ENCODE assay signal across 25 cellular contexts in genomic region chr15:63880744-63881143, GRCh38. TPM values are rescaled to one million over a fixed set of nuclear protein-coding genes. Genes with fewer than 3 reads are reported as not detected.
DNase-seq lines count a peak whose midpoint lies in the region; ATAC-seq, FAIRE-seq and TF ChIP-seq lines count a peak whose summit lies in the region.
"Had no signal": no experiment of that assay in that cellular context is flagged by ENCODE, and none has a peak within 500 bp of the region (broad histone marks: within the 10 kb centered on the region; RNA-seq: fewer than 3 reads in every experiment).

No MANE protein-coding gene starts in this region.

- peak overlapping the region; percentile 58 for H3K27ac Mint-ChIP-seq in activated CD4-positive, alpha-beta T cell treated with anti-CD3 and anti-CD28 coated beads, Interleukin-2, amount 10 ng/mL, durations not matched to agents 24 days and 14 days
- peak overlapping the region; percentile 93 for H3K27ac Mint-ChIP-seq in stimulated activated memory B cell treated with anti-CD40 and anti-IgM and Interleukin-4, amounts not matched to agents 10 μg/mL and 1 μg/mL and 100 μg/mL, for 72 hours
- H3K27ac Mint-ChIP-seq: activated CD8-positive, alpha-beta T cell treated with anti-CD3 and anti-CD28 coated beads for 36 hours; activated naive CD4-positive, alpha-beta T cell treated with anti-CD3 and anti-CD28 coated beads, Interleukin-2, amount 10 ng/mL, durations not matched to agents 7 days and 5 days; GM23338; WTC11 had no signal

- H3K4me3 ChIP-seq in fibroblast of pulmonary artery (replicated peaks; ENCODE audit: low read depth, low read length) (no peak overlapping the region), vagina (no peak overlapping the region), PC-9 (no peak overlapping the region)
- H3K4me3 ChIP-seq: GM23338, heart left ventricle, prostate gland, upper lobe of left lung had no signal

- H3K4me3 Mint-ChIP-seq in activated CD4-positive, alpha-beta T cell treated with anti-CD3 and anti-CD28 coated beads, Interleukin-2, amount 10 ng/mL, durations not matched to agents 24 days and 14 days: no peak overlapping the region
- H3K4me3 Mint-ChIP-seq in stimulated activated memory B cell treated with anti-CD40 and anti-IgM and Interleukin-4, amounts not matched to agents 10 μg/mL and 1 μg/mL and 100 μg/mL, for 72 hours: peak overlapping the region; percentile 58
- H3K4me3 Mint-ChIP-seq: activated CD8-positive, alpha-beta T cell treated with anti-CD3 and anti-CD28 coated beads for 36 hours; activated naive CD4-positive, alpha-beta T cell treated with anti-CD3 and anti-CD28 coated beads, Interleukin-2, amount 10 ng/mL, durations not matched to agents 7 days and 5 days; GM23338; WTC11 had no signal

- no peaks in the 10 kb centered on the region for H3K9me2 ChIP-seq in PC-9 (ENCODE audit: insufficient read depth)
- H3K9me2 ChIP-seq: SK-N-SH had no signal

- no peaks in the 10 kb centered on the region for H3K27me3 ChIP-seq in vagina
- no peaks in the 10 kb centered on the region for H3K27me3 ChIP-seq in PC-9 (ENCODE audit: insufficient read depth, low read depth)
- H3K27me3 ChIP-seq: heart left ventricle, upper lobe of left lung had no signal

- CTCF ChIA-PET in PC-9 (lab: Charles Lee): no interaction called here

- intact Hi-C loops in activated CD4-positive, alpha-beta T cell treated with anti-CD3 and anti-CD28 coated beads, Interleukin-2, amount 10 ng/mL, durations not matched to agents 24 days and 14 days (cut with micrococcal nuclease): no loop called here
- intact Hi-C loops in vagina (cut with DNase I): no loop called here
- intact Hi-C loops in PC-9 (cut with micrococcal nuclease; ENCODE audit: unreplicated experiment): no loop called here

- POLR2A ChIA-PET in PC-9 (lab: Charles Lee; ENCODE audit: unreplicated experiment): no interaction called here

- no peaks in the 10 kb centered on the region for H3K4me1 ChIP-seq in vagina
- H3K4me1 ChIP-seq in PC-9 (replicated peaks; ENCODE audit: insufficient read depth): no peaks in the 10 kb centered on the region
- H3K4me1 ChIP-seq: prostate gland had no signal

- no TSS peak for BruUV-seq in PC-9 (replicated peaks; lab: Mats Ljungman, UMichigan)

- H3K4me2 ChIP-seq in PC-9: no peak overlapping the region
- H3K4me2 ChIP-seq: GM23338, KMS-11, SK-N-SH had no signal

- no peaks in the 10 kb centered on the region for H4K20me1 ChIP-seq in PC-9 (ENCODE audit: insufficient read depth)

- H3K9me3 ChIP-seq in vagina (no peaks in the 10 kb centered on the region), PC-9 (ENCODE audit: insufficient read depth, low read depth) (no peaks in the 10 kb centered on the region)
- H3K9me3 ChIP-seq: heart left ventricle, prostate gland, SK-N-SH, upper lobe of left lung had no signal

- peak; percentile 31 for ATAC-seq in stimulated activated memory B cell treated with anti-CD40 and anti-IgM and Interleukin-4, amounts not matched to agents 10 μg/mL and 1 μg/mL and 100 μg/mL, for 72 hours
- ATAC-seq: activated CD8-positive, alpha-beta T cell treated with anti-CD3 and anti-CD28 coated beads for 36 hours; left ventricle myocardium superior; WTC11 had no signal

- no peaks in the 10 kb centered on the region for H3K27me3 Mint-ChIP-seq in activated CD4-positive, alpha-beta T cell treated with anti-CD3 and anti-CD28 coated beads, Interleukin-2, amount 10 ng/mL, durations not matched to agents 24 days and 14 days
- no peaks in the 10 kb centered on the region for H3K27me3 Mint-ChIP-seq in stimulated activated memory B cell treated with anti-CD40 and anti-IgM and Interleukin-4, amounts not matched to agents 10 μg/mL and 1 μg/mL and 100 μg/mL, for 72 hours
- H3K27me3 Mint-ChIP-seq: activated CD8-positive, alpha-beta T cell treated with anti-CD3 and anti-CD28 coated beads for 36 hours; activated naive CD4-positive, alpha-beta T cell treated with anti-CD3 and anti-CD28 coated beads, Interleukin-2, amount 10 ng/mL, durations not matched to agents 7 days and 5 days had no signal

- FAIRE-seq in RCC 7860 (lab: Jason Lieb, UNC): no peak
- FAIRE-seq: astrocyte, G401.6, small intestine had no signal

- H3K36me3 ChIP-seq in vagina (no peaks in the 10 kb centered on the region), PC-9 (ENCODE audit: low read depth) (no peaks in the 10 kb centered on the region)
- H3K36me3 ChIP-seq: heart left ventricle, prostate gland, upper lobe of left lung had no signal

- no peaks in the 10 kb centered on the region for H3K36me3 Mint-ChIP-seq in activated CD4-positive, alpha-beta T cell treated with anti-CD3 and anti-CD28 coated beads, Interleukin-2, amount 10 ng/mL, durations not matched to agents 24 days and 14 days (ENCODE audit: low read depth)
- H3K36me3 Mint-ChIP-seq in stimulated activated memory B cell treated with anti-CD40 and anti-IgM and Interleukin-4, amounts not matched to agents 10 μg/mL and 1 μg/mL and 100 μg/mL, for 72 hours: no peaks in the 10 kb centered on the region
- H3K36me3 Mint-ChIP-seq: activated naive CD4-positive, alpha-beta T cell treated with anti-CD3 and anti-CD28 coated beads, Interleukin-2, amount 10 ng/mL, durations not matched to agents 7 days and 5 days; WTC11 had no signal

- no peaks in the 10 kb centered on the region for H3K9me3 Mint-ChIP-seq in activated CD4-positive, alpha-beta T cell treated with anti-CD3 and anti-CD28 coated beads, Interleukin-2, amount 10 ng/mL, durations not matched to agents 24 days and 14 days
- H3K9me3 Mint-ChIP-seq in stimulated activated memory B cell treated with anti-CD40 and anti-IgM and Interleukin-4, amounts not matched to agents 10 μg/mL and 1 μg/mL and 100 μg/mL, for 72 hours: no peaks in the 10 kb centered on the region
- H3K9me3 Mint-ChIP-seq: activated CD8-positive, alpha-beta T cell treated with anti-CD3 and anti-CD28 coated beads for 36 hours; activated naive CD4-positive, alpha-beta T cell treated with anti-CD3 and anti-CD28 coated beads, Interleukin-2, amount 10 ng/mL, durations not matched to agents 7 days and 5 days; GM23338; WTC11 had no signal

- H3K79me2 ChIP-seq in PC-9 (ENCODE audit: low read depth): no peaks in the 10 kb centered on the region

- peaks cover 3% of the 10 kb centered on the region for H3K4me1 Mint-ChIP-seq in activated CD4-positive, alpha-beta T cell treated with anti-CD3 and anti-CD28 coated beads, Interleukin-2, amount 10 ng/mL, durations not matched to agents 24 days and 14 days
- peaks cover 81% of the 10 kb centered on the region for H3K4me1 Mint-ChIP-seq in stimulated activated memory B cell treated with anti-CD40 and anti-IgM and Interleukin-4, amounts not matched to agents 10 μg/mL and 1 μg/mL and 100 μg/mL, for 72 hours

- no peak for TF ChIP-seq POLR2A in vagina (IDR thresholded peaks at IDR 0.05)

- H3K27ac ChIP-seq in vagina (no peak overlapping the region), PC-9 (no peak overlapping the region)
- H3K27ac ChIP-seq: heart left ventricle, KMS-11, prostate gland, upper lobe of left lung had no signal

- H3F3A ChIP-seq in PC-9 (ENCODE audit: insufficient read depth, low read depth): no peaks in the 10 kb centered on the region

- no peak overlapping the region for H2AFZ ChIP-seq in PC-9
- H2AFZ ChIP-seq: GM23338 had no signal

- TF ChIP-seq CTCF in fibroblast of pulmonary artery (IDR thresholded peaks at IDR 0.05; ENCODE audit: low read length, missing control alignments): no peak
- no peak for TF ChIP-seq CTCF in vagina (IDR thresholded peaks at IDR 0.05)
- no peak for TF ChIP-seq CTCF in PC-9 (conservative IDR thresholded peaks at IDR 0.05)

- no peak for DNase-seq in activated CD4-positive, alpha-beta T cell treated with anti-CD3 and anti-CD28 coated beads, Interleukin-2, amount 10 ng/mL, durations not matched to agents 24 days and 14 days
- DNase-seq in activated CD4-positive, alpha-beta T cell treated with anti-CD3 and anti-CD28 coated beads for 48 hours: no peak
- DNase-seq in RCC 7860 (ENCODE audit: low spot score) (peak; percentile 24), fibroblast of pulmonary artery (ENCODE audit: low read depth) (peak; percentile 56), NCI-H2171 treated with DMSO at 0.1 percent for 48 hours (lab: John Stamatoyannopoulos, UW) (no peak), vagina (ENCODE audit: extremely low spot score in 2 of 2) (no peak), PC-9 (no peak)
- DNase-seq: 8988T; activated CD8-positive, alpha-beta T cell treated with anti-CD3 and anti-CD28 coated beads for 36 hours; activated naive CD4-positive, alpha-beta T cell treated with anti-CD3 and anti-CD28 coated beads, Interleukin-2, amount 10 ng/mL, durations not matched to agents 7 days and 5 days; heart left ventricle; left ventricle myocardium superior; NCI-H1694 treated with DMSO at 0.1 percent for 48 hours; NCI-H446 treated with DMSO at 0.1 percent for 48 hours; SK-N-SH; small intestine; stimulated activated CD4-positive, alpha-beta T cell treated with anti-CD3 and anti-CD28 coated beads, Interleukin-2, amount 100 ng/mL, for 48 hours; upper lobe of left lung had no signal

RNA-seq across cellular contexts. Expression of gene HERC1, which starts 47.0 kb away (rescaled TPM):
- total RNA-seq in activated CD4-positive, alpha-beta T cell treated with anti-CD3 and anti-CD28 coated beads, Interleukin-2, amount 10 ng/mL, durations not matched to agents 24 days and 14 days: 69.8 and 78.3 TPM in 2 replicates
- total RNA-seq in vagina (99.4 TPM), PC-9 (2021) (46.6 and 47.0 TPM in 2 replicates)

Comparison
In these comparisons a context has a peak if more than half of its experiments do, and no peak if none do; other contexts are left out.
1. DNase-seq: peak in RCC 7860 (single experiment) and fibroblast of pulmonary artery (single experiment); none in activated CD4-positive, alpha-beta T cell treated with anti-CD3 and anti-CD28 coated beads, Interleukin-2, amount 10 ng/mL, durations not matched to agents 24 days and 14 days (single experiment), activated CD4-positive, alpha-beta T cell treated with anti-CD3 and anti-CD28 coated beads for 48 hours (single experiment), NCI-H2171 treated with DMSO at 0.1 percent for 48 hours (single experiment), vagina (0 of 2) and PC-9 (0 of 2).